Comparison of ENCODE assay signal across 9 cellular contexts in genomic region chr11:105719073-105719846, GRCh38.
DNase-seq lines count a peak whose midpoint lies in the region; ATAC-seq and TF ChIP-seq lines count a peak whose summit lies in the region.
"Had no signal": no experiment of that assay in that cellular context is flagged by ENCODE, and none has a peak within 500 bp of the region (broad histone marks: within the 10 kb centered on the region; RNA-seq: fewer than 3 reads in every experiment).

No MANE protein-coding gene starts in this region.

- H3K9me2 ChIP-seq in PC-3 (replicated peaks; ENCODE audit: low read length) = no peaks in the 10 kb centered on the region

- H2AFZ ChIP-seq in PC-3 (ENCODE audit: low read length) (peak overlapping the region; percentile 67), mesenchymal stem cell (ENCODE audit: low read depth, low read length) (no peak overlapping the region)

- no peak overlapping the region for H2AK5ac ChIP-seq in mesenchymal stem cell (ENCODE audit: low read length, severe bottlenecking)

- H2BK120ac ChIP-seq in mesenchymal stem cell (ENCODE audit: low read depth, low read length) = peak overlapping the region; percentile 52

- no peak overlapping the region for H2BK5ac ChIP-seq in mesenchymal stem cell (ENCODE audit: low read depth, low read length, poor library complexity, severe bottlenecking)

- no peak overlapping the region for H2BK12ac ChIP-seq in mesenchymal stem cell (ENCODE audit: low read length in 2 of 2)

- WGBS in mesenchymal stem cell = 48% methylated on average over 11 of the region's 12 CpGs

- TF ChIP-seq CTCF in PC-3 (conservative IDR thresholded peaks at IDR 0.05; ENCODE audit: low read depth, low read length) = no peak

- H3K9ac ChIP-seq in PC-3 (ENCODE audit: low read length) (peak overlapping the region; percentile 58), mesenchymal stem cell (ENCODE audit: low read length) (no peak overlapping the region)

- H3K4me2 ChIP-seq in PC-3 (ENCODE audit: low read length) (peak overlapping the region; percentile 61), mesenchymal stem cell (ENCODE audit: low read length, poor library complexity, severe bottlenecking) (peak overlapping the region; percentile 39)

- no TSS peak for BruUV-seq in PC-3 (replicated peaks; lab: Mats Ljungman, UMichigan)

- no peaks in the 10 kb centered on the region for H3K79me1 ChIP-seq in mesenchymal stem cell (replicated peaks; ENCODE audit: low read length, poor library complexity, severe bottlenecking)

- H4K91ac ChIP-seq in mesenchymal stem cell (ENCODE audit: low read length) = no peak overlapping the region

- H3K4ac ChIP-seq in mesenchymal stem cell (ENCODE audit: low read depth in 1 of 2, low read length in 2 of 2) = peak overlapping the region in 1 of 2 experiments; percentile 49

- H3K27me3 ChIP-seq in PC-3 (ENCODE audit: low read length) (no peaks in the 10 kb centered on the region), mesenchymal stem cell (ENCODE audit: control insufficient read depth in 1 of 2, insufficient read depth in 1 of 2, low read length in 2 of 2) (no peaks in the 10 kb centered on the region)

- H3K23ac ChIP-seq in mesenchymal stem cell (ENCODE audit: low read length in 2 of 2) = no peak overlapping the region

- DNase-seq in NCI-H1436 treated with DMSO at 0.1 percent for 48 hours (lab: John Stamatoyannopoulos, UW) (peak; percentile 36), NCI-H1436 (lab: John Stamatoyannopoulos, UW) (no peak), PC-3 (peak; percentile 99), mesenchymal stem cell (peak; percentile 97), hypothalamus (lab: John Stamatoyannopoulos, UW) (no peak)
- no peak for DNase-seq in stimulated activated CD4-positive, alpha-beta T cell treated with anti-CD3 and anti-CD28 coated beads, Interleukin-12 subunit alpha, Interleukin-12 subunit beta, amount 100 ng/mL, for 4 hours
- no peak for DNase-seq in activated CD4-positive, alpha-beta T cell treated with anti-CD3 and anti-CD28 coated beads, Interleukin-2, amount 50 U/mL, for 1 hour

- H3K4me3 ChIP-seq in PC-3 (ENCODE audit: low read length) (0 out of 2 replicates have a peak overlapping the region, but pooled peaks have one; percentile 19), mesenchymal stem cell (ENCODE audit: insufficient read depth in 1 of 2, low read depth in 1 of 2, low read length in 2 of 2) (no peak overlapping the region)

- no peak overlapping the region for H4K8ac ChIP-seq in mesenchymal stem cell (ENCODE audit: low read length)

- ATAC-seq in HG03095 (IDR thresholded peaks at IDR 0.05; ENCODE audit: unreplicated experiment) (peak; percentile 93), PC-3 (peak; percentile 100)

- no peaks in the 10 kb centered on the region for H4K20me1 ChIP-seq in PC-3 (ENCODE audit: low read length)

- POLR2A ChIA-PET in PC-3 (lab: Charles Lee; ENCODE audit: unreplicated experiment) = interaction anchor here (0.5 to 0.6 kb wide), 2 partner anchors 130 to 144 kb away, joined by 4 read pairs; no protein-coding TSS in a partner anchor

- intact Hi-C loops in PC-3 (cut with micrococcal nuclease) = loop anchor here (1.0 kb wide), 2 partner anchors 18 to 22 kb away; no protein-coding TSS in a partner anchor

- CTCF ChIA-PET in PC-3 (lab: Charles Lee) = interaction anchor here (0.6 kb wide), 1 partner anchor 507 kb away, joined by 4 read pairs; no protein-coding TSS in a partner anchor

- no peaks in the 10 kb centered on the region for H3K79me2 ChIP-seq in PC-3 (ENCODE audit: low read length)

- H3K36me3 ChIP-seq in PC-3 (ENCODE audit: low read depth, low read length) (no peaks in the 10 kb centered on the region), mesenchymal stem cell (ENCODE audit: control insufficient read depth in 1 of 2, insufficient read depth in 2 of 2, low read depth in 1 of 2, low read length in 2 of 2) (no peaks in the 10 kb centered on the region)

- H3F3A ChIP-seq in PC-3 (ENCODE audit: low read length, unreplicated experiment) = no peaks in the 10 kb centered on the region

- H3K18ac ChIP-seq in mesenchymal stem cell (ENCODE audit: low read depth in 1 of 2, low read length in 2 of 2) = no peak overlapping the region

- H2BK15ac ChIP-seq in mesenchymal stem cell (ENCODE audit: low read depth, poor library complexity, severe bottlenecking) = no peak overlapping the region

- H3K27ac ChIP-seq in PC-3 (ENCODE audit: low read length) (peak overlapping the region; percentile 80), mesenchymal stem cell (ENCODE audit: low read length, poor library complexity, severe bottlenecking) (peak overlapping the region; percentile 97)
- H3K27ac ChIP-seq: 22Rv1 had no signal

- H3K14ac ChIP-seq in mesenchymal stem cell (ENCODE audit: low read length in 2 of 2) = no peak overlapping the region

- H3K9me3 ChIP-seq in PC-3 (ENCODE audit: low read length) = no peaks in the 10 kb centered on the region
- peaks cover 10% of the 10 kb centered on the region for H3K9me3 ChIP-seq in mesenchymal stem cell (ENCODE audit: control insufficient read depth, low read length)

- peaks cover 16% of the 10 kb centered on the region for H3K4me1 ChIP-seq in PC-3 (ENCODE audit: insufficient read depth, low read length)
- H3K4me1 ChIP-seq in mesenchymal stem cell (ENCODE audit: control insufficient read depth, insufficient read depth, low read depth, low read length) = peaks cover 2% of the 10 kb centered on the region

Comparison
In these comparisons a context has a peak if more than half of its experiments do, and no peak if none do; other contexts are left out.
1. DNase-seq: peak in NCI-H1436 treated with DMSO at 0.1 percent for 48 hours (single experiment), PC-3 (single experiment) and mesenchymal stem cell (single experiment); none in NCI-H1436 (single experiment), hypothalamus (0 of 51), stimulated activated CD4-positive, alpha-beta T cell treated with anti-CD3 and anti-CD28 coated beads, Interleukin-12 subunit alpha, Interleukin-12 subunit beta, amount 100 ng/mL, for 4 hours (single experiment) and activated CD4-positive, alpha-beta T cell treated with anti-CD3 and anti-CD28 coated beads, Interleukin-2, amount 50 U/mL, for 1 hour (single experiment).